Comparison of ENCODE assay signal across 1 cellular context in genomic region chr3:134328147-134328591, GRCh38.
TF ChIP-seq lines count a peak whose summit lies in the region.

No MANE protein-coding gene starts in this region.

TF ChIP-seq in GM23338, 12 proteins besides CTCF, POLR2A, EP300 and RAD21 (continued from another document):
- TF ChIP-seq ZNF462 (CRISPR knock-in tag; IDR thresholded peaks at IDR 0.05) (no peak), EZH2phosphoT487 (IDR thresholded peaks at IDR 0.05; ENCODE audit: unreplicated experiment) (no peak)
